In the genomic region with DNA sequence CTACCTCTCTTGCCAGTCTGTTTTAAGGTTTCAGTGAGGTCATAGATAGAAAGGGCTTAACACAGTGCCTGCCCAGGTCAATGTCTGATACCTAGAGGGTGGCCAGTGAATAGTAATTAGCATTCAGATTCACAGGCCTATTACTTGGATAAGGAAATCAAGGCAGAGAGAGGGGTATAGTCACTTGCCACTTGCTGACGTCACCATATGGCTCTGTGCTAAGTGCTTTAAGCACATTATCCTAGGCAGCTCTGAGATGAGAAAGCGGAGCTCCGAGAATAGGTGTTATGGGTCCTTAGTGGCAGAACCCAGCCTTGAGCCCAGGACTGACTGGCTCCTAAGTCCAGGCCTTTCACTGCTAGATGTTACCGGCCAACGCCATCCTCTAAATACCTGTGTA, we compare ENCODE assay signal across 10 cellular contexts. TPM values are rescaled to one million over a fixed set of nuclear protein-coding genes. Genes with fewer than 3 reads are reported as not detected.
"Had no signal": no experiment of that assay in that cellular context is flagged by ENCODE, and none has a peak within 500 bp of the region (broad histone marks: within the 10 kb centered on the region; RNA-seq: fewer than 3 reads in every experiment).

No MANE protein-coding gene starts in this region.

- DNase-seq: GM23248, GOT3, H7, HFFc6, KBM-7 had no signal

- H3K9ac ChIP-seq: GM23248 had no signal

- H3K4me1 ChIP-seq: HAP-1 had no signal

- H3K4me3 ChIP-seq: GM23248, HAP-1 had no signal

- H3K27ac ChIP-seq: GM23248, HL-60 had no signal

- H2AFZ ChIP-seq: GM23248 had no signal

- ATAC-seq: HCT116 had no signal

- H3K36me3 ChIP-seq: HAP-1 had no signal

- H3K9me3 ChIP-seq: HAP-1 had no signal

RNA-seq across cellular contexts. Expression of gene DAB1, which starts 51.5 kb away (rescaled TPM):
- total RNA-seq: H4, HT1080 had no signal
